In genomic region chr7:3067606-3068005, GRCh38 we compare ENCODE assay signal across 1 cellular context.
TF ChIP-seq lines count a peak whose summit lies in the region.

No MANE protein-coding gene starts in this region.

TF ChIP-seq in GM12878, 131 proteins besides CTCF, POLR2A, EP300 and RAD21:
- TF ChIP-seq ATF7 (IDR thresholded peaks at IDR 0.05; ENCODE audit: low read depth): peak; percentile 5; the same call in 1 of the 2 replicates
- TF ChIP-seq DPF2 (IDR thresholded peaks at IDR 0.05): 0 out of 2 replicates have a peak, but pooled peaks have one; percentile 14
- no peak for TF ChIP-seq BCL11A (IDR thresholded peaks at IDR 0.05; ENCODE audit: low read depth, low read length)
- TF ChIP-seq TCF12 (IDR thresholded peaks at IDR 0.05; ENCODE audit: low read depth, low read length): peak; percentile 54; the same call in 1 of the 2 replicates
- no peak for TF ChIP-seq PRDM15 (CRISPR knock-in tag; IDR thresholded peaks at IDR 0.05)
- TF ChIP-seq MTA2 (IDR thresholded peaks at IDR 0.05; ENCODE audit: low read depth): 0 out of 2 replicates have a peak, but pooled peaks have one; percentile 19
